In genomic region chr2:64730551-64731305, GRCh38 we compare ENCODE assay signal across 1 cellular context.
TF ChIP-seq lines count a peak whose summit lies in the region.

No MANE protein-coding gene starts in this region.

TF ChIP-seq in HepG2, 621 proteins besides CTCF, POLR2A, EP300 and RAD21 (continued from another document and continues in another):
- TF ChIP-seq PREB (CRISPR knock-in tag; IDR thresholded peaks at IDR 0.05) (no peak), NCOR1 (IDR thresholded peaks at IDR 0.05; ENCODE audit: borderline replicate concordance, low read length) (peak; percentile 90; the same call in 1 of the 2 replicates), ZNF670 (CRISPR knock-in tag; IDR thresholded peaks at IDR 0.05; ENCODE audit: borderline replicate concordance) (peak; percentile 67; the same call in 1 of the 2 replicates), ARID5B (CRISPR knock-in tag; IDR thresholded peaks at IDR 0.05) (peak; percentile 99), DMTF1 (CRISPR knock-in tag; IDR thresholded peaks at IDR 0.05) (no peak), AKAP8 (CRISPR knock-in tag; IDR thresholded peaks at IDR 0.05) (no peak), HOXA7 (CRISPR knock-in tag; IDR thresholded peaks at IDR 0.05) (no peak), ZNF205 (CRISPR knock-in tag; IDR thresholded peaks at IDR 0.05) (peak; percentile 89), RNF2 (conservative IDR thresholded peaks at IDR 0.05; ENCODE audit: low read depth) (no peak), GLI4 (CRISPR knock-in tag; IDR thresholded peaks at IDR 0.05; ENCODE audit: borderline replicate concordance) (peak; percentile 30; the same call in 1 of the 2 replicates), FOSL2 (CRISPR knock-in tag; IDR thresholded peaks at IDR 0.05) (peak; percentile 90), PHF20 (CRISPR knock-in tag; IDR thresholded peaks at IDR 0.05) (no peak), CSRNP1 (CRISPR knock-in tag; IDR thresholded peaks at IDR 0.05) (peak; percentile 57; the same call in 1 of the 2 replicates), ZNF256 (CRISPR knock-in tag; conservative IDR thresholded peaks at IDR 0.05) (no peak), MYPOP (CRISPR knock-in tag; IDR thresholded peaks at IDR 0.05) (peak; percentile 91), ZNF850 (CRISPR knock-in tag; conservative IDR thresholded peaks at IDR 0.05) (no peak), ZNF326 (CRISPR knock-in tag; IDR thresholded peaks at IDR 0.05; ENCODE audit: borderline replicate concordance) (no peak), ZBTB39 (CRISPR knock-in tag; IDR thresholded peaks at IDR 0.05) (peak; percentile 91), SRSF9 (IDR thresholded peaks at IDR 0.05; ENCODE audit: borderline replicate concordance, insufficient read depth, low read depth, low read length, poor library complexity, severe bottlenecking) (no peak), ZNF12 (CRISPR knock-in tag; IDR thresholded peaks at IDR 0.05) (peak; percentile 54; the same call in 1 of the 2 replicates), KAT7 (CRISPR knock-in tag; IDR thresholded peaks at IDR 0.05; ENCODE audit: borderline replicate concordance) (peak; percentile 83; the same call in 1 of the 2 replicates), NR2C2 (CRISPR knock-in tag; IDR thresholded peaks at IDR 0.05; ENCODE audit: borderline replicate concordance) (peak; percentile 70), TCF12 (IDR thresholded peaks at IDR 0.05) (no peak), TCF12 (CRISPR knock-in tag; IDR thresholded peaks at IDR 0.05) (no peak), MLXIP (CRISPR knock-in tag; IDR thresholded peaks at IDR 0.05; ENCODE audit: borderline replicate concordance) (peak; percentile 98), ZNF782 (CRISPR knock-in tag; IDR thresholded peaks at IDR 0.05; ENCODE audit: borderline replicate concordance) (no peak), EED (CRISPR knock-in tag; IDR thresholded peaks at IDR 0.05) (no peak; the same call in 1 of the 2 replicates), AKNA (CRISPR knock-in tag; IDR thresholded peaks at IDR 0.05; ENCODE audit: borderline replicate concordance) (no peak), STAG1 (CRISPR knock-in tag; IDR thresholded peaks at IDR 0.05) (peak; percentile 28; the same call in 1 of the 2 replicates), KDM4B (CRISPR knock-in tag; IDR thresholded peaks at IDR 0.05) (peak; percentile 58; the same call in 1 of the 2 replicates), MAFF (IDR thresholded peaks at IDR 0.05; ENCODE audit: low read depth, low read length) (peak; percentile 48; the same call in 1 of the 2 replicates), ERF (CRISPR knock-in tag; IDR thresholded peaks at IDR 0.05) (peak; percentile 93), ZNF441 (CRISPR knock-in tag; IDR thresholded peaks at IDR 0.05; ENCODE audit: borderline replicate concordance) (no peak)
